In genomic region chrX:18422325-18422724, GRCh38 we compare ENCODE assay signal across 14 cellular contexts. TPM values are rescaled to one million over a fixed set of nuclear protein-coding genes. Genes with fewer than 3 reads are reported as not detected.
A peak's percentile ranks its signal among the peaks of the same experiment; 100 is the strongest.
DNase-seq lines count a peak whose midpoint lies in the region; ATAC-seq and TF ChIP-seq lines count a peak whose summit lies in the region.
"Had no signal": no experiment of that assay in that cellular context is flagged by ENCODE, and none has a peak within 500 bp of the region (broad histone marks: within the 10 kb centered on the region; RNA-seq: fewer than 3 reads in every experiment).

No MANE protein-coding gene starts in this region.

- POLR2A ChIA-PET in PC-3 (lab: Charles Lee; ENCODE audit: unreplicated experiment), result no interaction called here

- H3K9me3 Mint-ChIP-seq in osteocyte (ENCODE audit: unreplicated experiment), result no peaks in the 10 kb centered on the region
- H3K9me3 Mint-ChIP-seq: activated T-cell treated with anti-CD3 and anti-CD28 coated beads, Interleukin-2, amount 50 U/mL, for 4 hours had no signal

- H3K9me3 ChIP-seq in PC-3 (ENCODE audit: low read length), result no peaks in the 10 kb centered on the region
- H3K9me3 ChIP-seq: testis had no signal

- H3K4me3 ChIP-seq in PC-3 (ENCODE audit: low read length), result no peak overlapping the region
- no peak overlapping the region for H3K4me3 ChIP-seq in epithelial cell of esophagus (ENCODE audit: low read length)
- H3K4me3 ChIP-seq: testis had no signal

- peak overlapping the region; percentile 29 for H3K27ac ChIP-seq in PC-3 (ENCODE audit: low read length)
- H3K27ac ChIP-seq: testis had no signal

- H3F3A ChIP-seq in PC-3 (ENCODE audit: low read length, unreplicated experiment), result no peaks in the 10 kb centered on the region

- H3K27me3 ChIP-seq in PC-3 (ENCODE audit: low read length), result no peaks in the 10 kb centered on the region
- H3K27me3 ChIP-seq: testis had no signal

- peak; percentile 16 for ATAC-seq in PC-3
- no peak for ATAC-seq in GM21529 (IDR thresholded peaks at IDR 0.05; ENCODE audit: unreplicated experiment)
- ATAC-seq in GM19395 (IDR thresholded peaks at IDR 0.05; ENCODE audit: unreplicated experiment), result no peak
- ATAC-seq: activated T-cell treated with anti-CD3 and anti-CD28 coated beads, Interleukin-2, amount 50 U/mL, for 4 hours had no signal

- H3K36me3 ChIP-seq in PC-3 (ENCODE audit: low read depth, low read length), result no peaks in the 10 kb centered on the region

- DNase-seq in EH (ENCODE audit: low read depth) (peak; percentile 94), PC-3 (peak; percentile 76), epithelial cell of esophagus (ENCODE audit: low read depth) (peak; percentile 83), osteocyte (ENCODE audit: extremely low spot score, unreplicated experiment) (peak; percentile 27), retina (no peak), NOMO-1 treated with dmso at 0.1 percent for 144 hours (lab: John Stamatoyannopoulos, UW; ENCODE audit: unreplicated experiment) (no peak)
- DNase-seq: activated CD4-positive, CD25-positive, alpha-beta regulatory T cell treated with anti-CD3 and anti-CD28 coated beads, Interleukin-2, amount 50 U/mL, for 72 hours; activated T-cell treated with anti-CD3 and anti-CD28 coated beads, Interleukin-2, amount 50 U/mL, for 4 hours; NCI-H2081 treated with DMSO at 0.1 percent for 48 hours; NK-92 treated with Interleukin-12 subunit alpha and Interleukin-12 subunit beta, amount 100 ng/mL, for 24 hours; small intestine; testis had no signal

- no peaks in the 10 kb centered on the region for H3K79me2 ChIP-seq in PC-3 (ENCODE audit: low read length)

- intact Hi-C loops in PC-3 (cut with micrococcal nuclease), result loop anchor here (10.0 kb wide), 1 partner anchor 282 kb away; the partner anchor contains the start of gene PPEF1

- peaks cover 5% of the 10 kb centered on the region for H3K4me1 ChIP-seq in PC-3 (ENCODE audit: insufficient read depth, low read length)
- H3K4me1 ChIP-seq: testis had no signal

- H3K4me2 ChIP-seq in PC-3 (ENCODE audit: low read length), result peak overlapping the region; percentile 10; the same call in 1 of the 2 replicates

- H3K27ac Mint-ChIP-seq in osteocyte (ENCODE audit: unreplicated experiment), result peak overlapping the region; percentile 66

- CTCF ChIA-PET in PC-3 (lab: Charles Lee), result no interaction called here

- TF ChIP-seq CTCF in PC-3 (conservative IDR thresholded peaks at IDR 0.05; ENCODE audit: low read depth, low read length) (no peak), epithelial cell of esophagus (IDR thresholded peaks at IDR 0.05; ENCODE audit: insufficient read depth, low read depth, low read length, missing control alignments) (peak; percentile 21), osteocyte (IDR thresholded peaks at IDR 0.05) (no peak)

- no peak overlapping the region for H2AFZ ChIP-seq in PC-3 (ENCODE audit: low read length)

- BruUV-seq in PC-3 (replicated peaks; lab: Mats Ljungman, UMichigan), result no TSS peak

- no peaks in the 10 kb centered on the region for H3K9me2 ChIP-seq in PC-3 (replicated peaks; ENCODE audit: low read length)

- H3K27me3 Mint-ChIP-seq in osteocyte (ENCODE audit: unreplicated experiment), result no peaks in the 10 kb centered on the region

- H3K36me3 Mint-ChIP-seq in osteocyte (ENCODE audit: unreplicated experiment), result no peaks in the 10 kb centered on the region

- peaks cover 22% of the 10 kb centered on the region for H3K4me1 Mint-ChIP-seq in osteocyte (ENCODE audit: unreplicated experiment)

- H3K9ac ChIP-seq in PC-3 (ENCODE audit: low read length), result no peak overlapping the region

- no peak overlapping the region for H3K4me3 Mint-ChIP-seq in osteocyte (ENCODE audit: unreplicated experiment)
- H3K4me3 Mint-ChIP-seq: activated T-cell treated with anti-CD3 and anti-CD28 coated beads, Interleukin-2, amount 50 U/mL, for 4 hours had no signal

- no peaks in the 10 kb centered on the region for H4K20me1 ChIP-seq in PC-3 (ENCODE audit: low read length)

RNA-seq across cellular contexts. Expression of gene CDKL5, which starts 3.1 kb away (rescaled TPM):
- total RNA-seq in PC-3 (2014; rRNA removed) (2.4 and 2.9 TPM in 2 replicates), osteocyte (10.9 and 12.6 TPM in 2 replicates)

Comparison
In these comparisons a context has a peak if more than half of its experiments do, and no peak if none do; other contexts are left out.
1. DNase-seq: peak in EH (single experiment), PC-3 (single experiment), epithelial cell of esophagus (single experiment) and osteocyte (single experiment); none in retina (single experiment) and NOMO-1 treated with dmso at 0.1 percent for 144 hours (single experiment).